ENCODE assay signal across 14 cellular contexts in genomic region chr1:242225770-242226573, GRCh38.
DNase-seq lines count a peak whose midpoint lies in the region; ATAC-seq and TF ChIP-seq lines count a peak whose summit lies in the region.
"Had no signal": no experiment of that assay in that cellular context is flagged by ENCODE, and none has a peak within 500 bp of the region (broad histone marks: within the 10 kb centered on the region; RNA-seq: fewer than 3 reads in every experiment).

No MANE protein-coding gene starts in this region.

- CTCF ChIA-PET in activated CD8-positive, alpha-beta T cell treated with anti-CD3 and anti-CD28 coated beads for 36 hours (lab: Charles Lee): no interaction called here

- no peaks in the 10 kb centered on the region for H3K4me1 ChIP-seq in endodermal cell (ENCODE audit: control insufficient read depth, insufficient read depth, low read length)
- H3K4me1 ChIP-seq: adrenal gland had no signal

- ATAC-seq in GM18519 (IDR thresholded peaks at IDR 0.05; ENCODE audit: low FRiP score, unreplicated experiment) (peak; percentile 86), GM21717 (IDR thresholded peaks at IDR 0.05; ENCODE audit: unreplicated experiment) (peak; percentile 64), HG03432 (IDR thresholded peaks at IDR 0.05; ENCODE audit: unreplicated experiment) (peak; percentile 72), GM18517 (IDR thresholded peaks at IDR 0.05; ENCODE audit: unreplicated experiment) (no peak)
- ATAC-seq in activated CD8-positive, alpha-beta T cell treated with anti-CD3 and anti-CD28 coated beads for 36 hours: no peak

- 92 to 100% methylated on average over 4 to 9 of the region's 9 CpGs for WGBS in endodermal cell (ENCODE audit: insufficient coverage in 1 of 2, insufficient read length in 1 of 2), 2 experiments

- H3K36me3 Mint-ChIP-seq in endodermal cell (ENCODE audit: low read depth) (no peaks in the 10 kb centered on the region), chondrocyte (ENCODE audit: low read depth) (no peaks in the 10 kb centered on the region)
- H3K36me3 Mint-ChIP-seq in activated CD8-positive, alpha-beta T cell treated with anti-CD3 and anti-CD28 coated beads for 36 hours (ENCODE audit: low read depth): no peaks in the 10 kb centered on the region

- H3K27me3 Mint-ChIP-seq in endodermal cell (ENCODE audit: insufficient read depth) (no peaks in the 10 kb centered on the region), chondrocyte (ENCODE audit: low read depth) (peaks cover 3% of the 10 kb centered on the region)
- H3K27me3 Mint-ChIP-seq in activated CD8-positive, alpha-beta T cell treated with anti-CD3 and anti-CD28 coated beads for 36 hours: no peaks in the 10 kb centered on the region

- intact Hi-C loops in activated CD8-positive, alpha-beta T cell treated with anti-CD3 and anti-CD28 coated beads for 36 hours (cut with micrococcal nuclease): no loop called here

- H3K27ac Mint-ChIP-seq in endodermal cell (no peak overlapping the region), chondrocyte (ENCODE audit: unreplicated experiment) (no peak overlapping the region)
- no peak overlapping the region for H3K27ac Mint-ChIP-seq in activated CD8-positive, alpha-beta T cell treated with anti-CD3 and anti-CD28 coated beads for 36 hours

- peak overlapping the region; percentile 98 for H3K27ac ChIP-seq in endodermal cell (ENCODE audit: low read depth, low read length)
- H3K27ac ChIP-seq: adrenal gland had no signal

- H3K9me3 ChIP-seq in endodermal cell (ENCODE audit: control insufficient read depth, low read length): no peaks in the 10 kb centered on the region
- H3K9me3 ChIP-seq: adrenal gland had no signal

- H3K4me3 ChIP-seq in endodermal cell (ENCODE audit: low read length): no peak overlapping the region
- H3K4me3 ChIP-seq: adrenal gland had no signal

- H3K4me1 Mint-ChIP-seq in endodermal cell: peaks cover 5% of the 10 kb centered on the region
- H3K4me1 Mint-ChIP-seq in activated CD8-positive, alpha-beta T cell treated with anti-CD3 and anti-CD28 coated beads for 36 hours (ENCODE audit: low read depth): no peaks in the 10 kb centered on the region
- H3K4me1 Mint-ChIP-seq in chondrocyte (ENCODE audit: low read depth): no peaks in the 10 kb centered on the region

- TF ChIP-seq CTCF in endodermal cell (conservative IDR thresholded peaks at IDR 0.05): no peak
- TF ChIP-seq CTCF in activated CD8-positive, alpha-beta T cell treated with anti-CD3 and anti-CD28 coated beads for 36 hours (IDR thresholded peaks at IDR 0.05): no peak
- no peak for TF ChIP-seq CTCF in chondrocyte (IDR thresholded peaks at IDR 0.05)

- no peaks in the 10 kb centered on the region for H3K36me3 ChIP-seq in endodermal cell (ENCODE audit: control insufficient read depth, insufficient read depth, low read length)
- H3K36me3 ChIP-seq: adrenal gland had no signal

- no peaks in the 10 kb centered on the region for H3K27me3 ChIP-seq in endodermal cell (ENCODE audit: control insufficient read depth, insufficient read depth, low read length, poor library complexity, severe bottlenecking)
- H3K27me3 ChIP-seq: adrenal gland had no signal

- H3K9me3 Mint-ChIP-seq in endodermal cell: peaks cover 13% of the 10 kb centered on the region
- no peaks in the 10 kb centered on the region for H3K9me3 Mint-ChIP-seq in activated CD8-positive, alpha-beta T cell treated with anti-CD3 and anti-CD28 coated beads for 36 hours
- no peaks in the 10 kb centered on the region for H3K9me3 Mint-ChIP-seq in chondrocyte (ENCODE audit: low read depth)

- H3K9ac ChIP-seq in endodermal cell (ENCODE audit: extremely low read depth, low read length, poor library complexity, severe bottlenecking): no peak overlapping the region

- H3K4me3 Mint-ChIP-seq in endodermal cell: no peak overlapping the region
- H3K4me3 Mint-ChIP-seq in activated CD8-positive, alpha-beta T cell treated with anti-CD3 and anti-CD28 coated beads for 36 hours: no peak overlapping the region
- no peak overlapping the region for H3K4me3 Mint-ChIP-seq in chondrocyte (ENCODE audit: unreplicated experiment)

- POLR2A ChIA-PET in activated CD8-positive, alpha-beta T cell treated with anti-CD3 and anti-CD28 coated beads for 36 hours (lab: Charles Lee): no interaction called here

- DNase-seq in endodermal cell: no peak
- DNase-seq in activated CD8-positive, alpha-beta T cell treated with anti-CD3 and anti-CD28 coated beads for 36 hours: no peak
- DNase-seq in NCI-H2081 (lab: John Stamatoyannopoulos, UW): no peak
- DNase-seq in chondrocyte (ENCODE audit: low spot score): no peak
- DNase-seq: adrenal gland; C1 segment of cervical spinal cord; glutamatergic neuron; kidney glomerular epithelial cell; SHP77 treated with DMSO at 0.1 percent for 48 hours; stimulated activated CD4-positive, alpha-beta T cell treated with anti-CD3 and anti-CD28 coated beads, Interleukin-4, amount 100 ng/mL, for 24 hours had no signal

Comparison
In these comparisons a context has a peak if more than half of its experiments do, and no peak if none do; other contexts are left out.
1. ATAC-seq: peak in GM18519 (single experiment), GM21717 (single experiment) and HG03432 (single experiment); none in GM18517 (single experiment) and activated CD8-positive, alpha-beta T cell treated with anti-CD3 and anti-CD28 coated beads for 36 hours (single experiment).